Comparison of ENCODE assay signal across 8 cellular contexts in the genomic region with DNA sequence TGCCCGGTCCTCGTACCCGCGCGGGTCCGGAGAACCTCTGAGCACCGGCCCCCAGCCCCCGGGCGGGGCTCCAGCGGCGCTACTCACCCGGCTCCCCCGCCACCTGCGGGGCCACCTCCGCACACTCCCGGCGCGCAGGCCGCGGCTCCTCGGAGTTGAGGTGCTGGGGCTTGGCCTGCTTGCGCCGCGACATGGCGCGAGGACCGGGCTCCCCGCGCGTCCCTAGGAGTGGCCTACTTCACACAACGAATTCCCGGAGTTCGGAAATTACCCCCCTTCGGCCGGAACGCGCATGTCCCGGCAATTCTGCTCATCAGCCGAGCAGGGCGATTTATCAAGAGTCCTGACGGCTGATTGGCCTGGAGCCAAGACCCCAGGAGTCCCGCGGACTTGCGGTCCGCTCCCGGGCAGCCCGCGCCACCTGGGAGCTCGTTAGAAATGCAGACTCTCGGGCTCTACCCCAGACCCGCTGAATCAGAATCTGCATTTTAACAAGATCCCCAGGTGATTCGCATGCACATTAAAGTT.
DNase-seq lines count a peak whose midpoint lies in the region; ATAC-seq and TF ChIP-seq lines count a peak whose summit lies in the region.

No MANE protein-coding gene starts in this region.

- no peaks in the 10 kb centered on the region for H3K36me3 ChIP-seq in colonic mucosa
- no peaks in the 10 kb centered on the region for H3K36me3 ChIP-seq in transverse colon

- 0 to 3% methylated on average over 23 to 42 of the region's 52 CpGs for WGBS in lower leg skin, 2 donors
- WGBS in transverse colon (ENCODE audit: low coverage in 1 of 2), 2 donors = 7% methylated on average over 34 of the region's 52 CpGs; no CpG with 5 or more reads in 1 of the 2 donors

- intact Hi-C loops in colonic mucosa (cut with DNase I) = no loop called here
- intact Hi-C loops in lower leg skin (cut with DNase I; ENCODE audit: low total_unique reads) = no loop called here
- intact Hi-C loops in transverse colon (cut with DNase I; ENCODE audit: low total_unique reads) = no loop called here

- TF ChIP-seq CTCF in AG09309 (IDR thresholded peaks at IDR 0.05; ENCODE audit: control insufficient read depth, insufficient read depth, low read depth, low read length, missing control alignments) (no peak), colonic mucosa (IDR thresholded peaks at IDR 0.05) (no peak), lower leg skin (IDR thresholded peaks at IDR 0.05) (no peak), transverse colon (IDR thresholded peaks at IDR 0.05) (no peak)

- no peak for TF ChIP-seq POLR2A in lower leg skin (IDR thresholded peaks at IDR 0.05)
- no peak for TF ChIP-seq POLR2A in transverse colon (IDR thresholded peaks at IDR 0.05)

- no peaks in the 10 kb centered on the region for H3K9me3 ChIP-seq in colonic mucosa
- H3K9me3 ChIP-seq in transverse colon = no peaks in the 10 kb centered on the region

- no peak for DNase-seq in AG09309 (ENCODE audit: low read depth)
- DNase-seq in LoVo (ENCODE audit: low spot score) = peak; percentile 73
- no peak for DNase-seq in colonic mucosa
- peak in 1 of 2 donors; percentile 32 for DNase-seq in lower leg skin (ENCODE audit: low spot score in 2 of 2)
- DNase-seq in transverse colon = no peak
- DNase-seq in NCI-H1436 (lab: John Stamatoyannopoulos, UW) = no peak
- DNase-seq in SIG-M5 treated with dmso at 0.1 percent for 504 hours (lab: John Stamatoyannopoulos, UW; ENCODE audit: unreplicated experiment) = no peak

- in situ Hi-C loops in transverse colon (cut with MboI; ENCODE audit: low pct_ligation_motif_present in 1 of 4, low pct_unique_long_range_greater_than_20kb in 1 of 4, low sequenced_read_pairs in 3 of 4) = loop anchor here in 1 of 4 donors (25.0 kb wide), 1 partner anchor 282 kb away; no protein-coding TSS in a partner anchor

- H3K27ac ChIP-seq in colonic mucosa (no peak overlapping the region), transverse colon (no peak overlapping the region)

- H3K4me1 ChIP-seq in colonic mucosa = peaks cover 9% of the 10 kb centered on the region
- peaks cover 12 to 25% (median 20%) of the 10 kb centered on the region in 4 donors for H3K4me1 ChIP-seq in transverse colon

- ATAC-seq in HG03039 (IDR thresholded peaks at IDR 0.05; ENCODE audit: unreplicated experiment) = no peak

- no peak overlapping the region for H3K9ac ChIP-seq in colonic mucosa (ENCODE audit: low read depth in 2 of 2, low read length in 2 of 2)

- peaks cover 26% of the 10 kb centered on the region for H3K27me3 ChIP-seq in colonic mucosa
- H3K27me3 ChIP-seq in transverse colon = peaks cover 36% of the 10 kb centered on the region

- peak overlapping the region; percentile 76 for H3K4me3 ChIP-seq in AG09309 (ENCODE audit: control insufficient read depth, low read depth, low read length)
- peak overlapping the region; percentile 28 for H3K4me3 ChIP-seq in colonic mucosa
- peak overlapping the region; percentile 24 for H3K4me3 ChIP-seq in lower leg skin (ENCODE audit: low read depth, poor library complexity, severe bottlenecking)
- H3K4me3 ChIP-seq in transverse colon = peak overlapping the region in 3 of 4 donors; percentile 5 to 47 (median 27)

- TF ChIP-seq EP300 in transverse colon (IDR thresholded peaks at IDR 0.05; ENCODE audit: low read depth) = no peak

Comparison
In these comparisons a context has a peak if more than half of its experiments do, and no peak if none do; other contexts are left out.
1. H3K4me3 ChIP-seq: peak in every context shown above with its lines; median percentile 76 in AG09309; 28 in colonic mucosa; 27 in transverse colon; 24 in lower leg skin.